In genomic region chr16:69834817-69835477, GRCh38 we compare ENCODE assay signal across 20 cellular contexts.
DNase-seq lines count a peak whose midpoint lies in the region; ATAC-seq and TF ChIP-seq lines count a peak whose summit lies in the region.
"Had no signal": no experiment of that assay in that cellular context is flagged by ENCODE, and none has a peak within 500 bp of the region (broad histone marks: within the 10 kb centered on the region; RNA-seq: fewer than 3 reads in every experiment).

No MANE protein-coding gene starts in this region.

- peaks cover 8% of the 10 kb centered on the region for H3K36me3 Mint-ChIP-seq in activated CD4-positive, alpha-beta memory T cell treated with anti-CD3 and anti-CD28 coated beads, Interleukin-2, amount 10 ng/mL, durations not matched to agents 7 days and 5 days (ENCODE audit: low read depth)
- peaks cover 4% of the 10 kb centered on the region for H3K36me3 Mint-ChIP-seq in activated naive CD8-positive, alpha-beta T cell treated with anti-CD3 and anti-CD28 coated beads, Interleukin-2, amount 50 U/mL, for 24 hours (ENCODE audit: low read depth)

- ATAC-seq in GM19397 (IDR thresholded peaks at IDR 0.05; ENCODE audit: unreplicated experiment) = peak; percentile 56
- ATAC-seq in HG03159 (IDR thresholded peaks at IDR 0.05; ENCODE audit: unreplicated experiment) = peak; percentile 72
- peak in 4 of 8 donors; percentile 42 to 83 (median 54) for ATAC-seq in heart right ventricle
- ATAC-seq in activated naive CD8-positive, alpha-beta T cell treated with anti-CD3 and anti-CD28 coated beads, Interleukin-2, amount 50 U/mL, for 24 hours = no peak
- ATAC-seq: stimulated activated naive B cell treated with anti-CD40 and anti-IgM and Interleukin-4, amounts not matched to agents 10 μg/mL and 1 μg/mL and 100 μg/mL, for 72 hours had no signal

- CTCF ChIA-PET in activated CD4-positive, alpha-beta memory T cell treated with anti-CD3 and anti-CD28 coated beads, Interleukin-2, amount 10 ng/mL, durations not matched to agents 7 days and 5 days (lab: Charles Lee) = no interaction called here

- no peak for TF ChIP-seq CTCF in heart right ventricle (IDR thresholded peaks at IDR 0.05)

- H3K27ac Mint-ChIP-seq in activated CD4-positive, alpha-beta memory T cell treated with anti-CD3 and anti-CD28 coated beads, Interleukin-2, amount 10 ng/mL, durations not matched to agents 7 days and 5 days = no peak overlapping the region
- no peak overlapping the region for H3K27ac Mint-ChIP-seq in activated naive CD8-positive, alpha-beta T cell treated with anti-CD3 and anti-CD28 coated beads, Interleukin-2, amount 50 U/mL, for 24 hours
- H3K27ac Mint-ChIP-seq: activated B cell treated with CpG ODN at 0.5 μM for 24 hours; HFFc6; stimulated activated naive B cell treated with anti-CD40 and anti-IgM and Interleukin-4, amounts not matched to agents 10 μg/mL and 1 μg/mL and 100 μg/mL, for 72 hours had no signal

- POLR2A ChIA-PET in activated CD4-positive, alpha-beta memory T cell treated with anti-CD3 and anti-CD28 coated beads, Interleukin-2, amount 10 ng/mL, durations not matched to agents 7 days and 5 days (lab: Charles Lee) = no interaction called here

- no peaks in the 10 kb centered on the region for H3K9me3 ChIP-seq in heart right ventricle
- H3K9me3 ChIP-seq: pancreas had no signal

- H3K4me1 Mint-ChIP-seq in activated CD4-positive, alpha-beta memory T cell treated with anti-CD3 and anti-CD28 coated beads, Interleukin-2, amount 10 ng/mL, durations not matched to agents 7 days and 5 days = peaks cover 3% of the 10 kb centered on the region
- H3K4me1 Mint-ChIP-seq in activated naive CD8-positive, alpha-beta T cell treated with anti-CD3 and anti-CD28 coated beads, Interleukin-2, amount 50 U/mL, for 24 hours = peaks cover 15% of the 10 kb centered on the region
- H3K4me1 Mint-ChIP-seq: activated B cell treated with CpG ODN at 0.5 μM for 24 hours had no signal

- H3K4me1 ChIP-seq in heart right ventricle = peaks cover 10 to 83% (median 53%) of the 10 kb centered on the region in 9 donors

- intact Hi-C loops in heart right ventricle (cut with DNase I) = no loop called here

- H3K4me3 ChIP-seq in GM08714 (ENCODE audit: low read length) (peak overlapping the region; percentile 24; the same call in 1 of the 2 replicates), heart right ventricle (no peak overlapping the region)
- H3K4me3 ChIP-seq: pancreas, smooth muscle cell had no signal

- WGBS in heart right ventricle, 2 donors = 66 to 77% methylated on average over 6 of the region's 6 CpGs

- H3K27me3 ChIP-seq in heart right ventricle = no peaks in the 10 kb centered on the region
- H3K27me3 ChIP-seq: pancreas had no signal

- H3K36me3 ChIP-seq in heart right ventricle = peaks cover 0 to 8% (median 0%) of the 10 kb centered on the region in 9 donors
- H3K36me3 ChIP-seq: pancreas had no signal

- DNase-seq in heart right ventricle (no peak), cerebellar cortex (ENCODE audit: low spot score) (no peak)
- DNase-seq in activated CD4-positive, alpha-beta memory T cell treated with anti-CD3 and anti-CD28 coated beads, Interleukin-2, amount 10 ng/mL, durations not matched to agents 7 days and 5 days = no peak
- no peak for DNase-seq in effector CD4-positive, alpha-beta T cell
- DNase-seq in activated naive CD8-positive, alpha-beta T cell treated with anti-CD3 and anti-CD28 coated beads, Interleukin-2, amount 50 U/mL, for 24 hours = no peak
- DNase-seq: activated B cell treated with CpG ODN at 0.5 μM for 24 hours; activated effector memory CD4-positive, alpha-beta T cell treated with Interleukin-2 at 50 U/mL for 16 hours; amniotic stem cell; CD4-positive, alpha-beta memory T cell; cerebellar nuclear complex; DND-41; HFFc6; pancreas; SHP77 treated with DMSO at 0.1 percent for 48 hours; stimulated activated naive B cell treated with anti-CD40 and anti-IgM and Interleukin-4, amounts not matched to agents 10 μg/mL and 1 μg/mL and 100 μg/mL, for 72 hours had no signal

- peak overlapping the region in 8 of 10 donors; percentile 10 to 87 (median 40) for H3K27ac ChIP-seq in heart right ventricle

- H3K9me3 Mint-ChIP-seq in activated CD4-positive, alpha-beta memory T cell treated with anti-CD3 and anti-CD28 coated beads, Interleukin-2, amount 10 ng/mL, durations not matched to agents 7 days and 5 days = no peaks in the 10 kb centered on the region
- H3K9me3 Mint-ChIP-seq in activated naive CD8-positive, alpha-beta T cell treated with anti-CD3 and anti-CD28 coated beads, Interleukin-2, amount 50 U/mL, for 24 hours = no peaks in the 10 kb centered on the region
- H3K9me3 Mint-ChIP-seq: activated B cell treated with CpG ODN at 0.5 μM for 24 hours; CD4-positive, alpha-beta memory T cell; HFFc6; stimulated activated naive B cell treated with anti-CD40 and anti-IgM and Interleukin-4, amounts not matched to agents 10 μg/mL and 1 μg/mL and 100 μg/mL, for 72 hours; type B pancreatic cell had no signal

- no peak overlapping the region for H3K4me3 Mint-ChIP-seq in activated CD4-positive, alpha-beta memory T cell treated with anti-CD3 and anti-CD28 coated beads, Interleukin-2, amount 10 ng/mL, durations not matched to agents 7 days and 5 days
- H3K4me3 Mint-ChIP-seq in activated naive CD8-positive, alpha-beta T cell treated with anti-CD3 and anti-CD28 coated beads, Interleukin-2, amount 50 U/mL, for 24 hours = no peak overlapping the region
- H3K4me3 Mint-ChIP-seq: activated B cell treated with CpG ODN at 0.5 μM for 24 hours; CD4-positive, alpha-beta memory T cell; HFFc6; stimulated activated naive B cell treated with anti-CD40 and anti-IgM and Interleukin-4, amounts not matched to agents 10 μg/mL and 1 μg/mL and 100 μg/mL, for 72 hours; type B pancreatic cell had no signal

- no peaks in the 10 kb centered on the region for H3K27me3 Mint-ChIP-seq in activated CD4-positive, alpha-beta memory T cell treated with anti-CD3 and anti-CD28 coated beads, Interleukin-2, amount 10 ng/mL, durations not matched to agents 7 days and 5 days
- no peaks in the 10 kb centered on the region for H3K27me3 Mint-ChIP-seq in activated naive CD8-positive, alpha-beta T cell treated with anti-CD3 and anti-CD28 coated beads, Interleukin-2, amount 50 U/mL, for 24 hours
- H3K27me3 Mint-ChIP-seq: activated B cell treated with CpG ODN at 0.5 μM for 24 hours; CD4-positive, alpha-beta memory T cell; stimulated activated naive B cell treated with anti-CD40 and anti-IgM and Interleukin-4, amounts not matched to agents 10 μg/mL and 1 μg/mL and 100 μg/mL, for 72 hours; type B pancreatic cell had no signal
